Comparison of ENCODE assay signal across 19 cellular contexts in the genomic region with DNA sequence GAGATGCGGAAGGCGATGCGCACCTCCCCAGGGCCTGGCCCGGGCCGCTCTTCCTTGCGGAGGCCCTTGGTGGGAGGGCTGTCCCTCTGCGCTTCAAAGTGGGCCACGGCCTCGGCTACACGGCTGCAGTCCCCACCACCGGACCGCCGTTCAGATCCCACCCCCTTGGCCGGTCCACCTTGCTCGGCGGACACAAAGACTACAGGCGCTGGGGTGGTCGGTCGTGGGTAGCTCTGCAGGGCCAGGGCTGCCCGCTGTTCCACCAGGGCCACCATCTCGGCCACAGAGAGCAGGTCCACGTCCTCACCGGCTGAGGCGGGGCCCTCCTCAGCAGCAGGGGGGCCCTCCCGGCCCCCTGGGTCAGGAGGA. TPM values are rescaled to one million over a fixed set of nuclear protein-coding genes. Genes with fewer than 3 reads are reported as not detected.
DNase-seq lines count a peak whose midpoint lies in the region; ATAC-seq, FAIRE-seq and TF ChIP-seq lines count a peak whose summit lies in the region.
"Had no signal": no experiment of that assay in that cellular context is flagged by ENCODE, and none has a peak within 500 bp of the region (broad histone marks: within the 10 kb centered on the region; RNA-seq: fewer than 3 reads in every experiment).

No MANE protein-coding gene starts in this region.

- DNase-seq in cardiac muscle cell (ENCODE audit: low read depth in 1 of 2, low spot score in 1 of 2), result no peak
- no peak for DNase-seq in left cardiac atrium
- peak; percentile 50 for DNase-seq in H7
- no peak for DNase-seq in H1 (ENCODE audit: low read depth in 1 of 2, low spot score in 2 of 2)
- no peak for DNase-seq in NCI-H82 treated with DMSO at 0.1 percent for 48 hours (lab: John Stamatoyannopoulos, UW; ENCODE audit: unreplicated experiment)
- no peak for DNase-seq in RPMI8226
- DNase-seq: Caco-2; CD8-positive, alpha-beta T cell; DND-41; GDM1 had no signal

- H2AK5ac ChIP-seq in H1 (ENCODE audit: low read depth, low read length), result no peak overlapping the region

- no peak overlapping the region for H4K91ac ChIP-seq in H1 (replicated peaks; ENCODE audit: insufficient read length, low read length)

- H3K56ac ChIP-seq in H1 (replicated peaks; ENCODE audit: insufficient read length, low read depth, low read length), result no peak overlapping the region

- no peak overlapping the region for H3K4ac ChIP-seq in H1 (replicated peaks; ENCODE audit: insufficient read length, low read depth, low read length)

- no peak for TF ChIP-seq RAD21 in H1 (IDR thresholded peaks at IDR 0.05 in 1 of 2, conservative IDR thresholded peaks at IDR 0.05 in 1 of 2; ENCODE audit: low read depth in 2 of 2, low read length in 2 of 2)

- POLR2A ChIA-PET in H1 (lab: Charles Lee; ENCODE audit: partially characterized antibody), result interaction anchor here (0.6 to 20.0 kb wide), 6 partner anchors 9 to 53 kb away, joined by 3 to 284 read pairs (median 4); a partner anchor contains a TSS

- H2BK120ac ChIP-seq in H1 (replicated peaks; ENCODE audit: low read depth, low read length), result no peak overlapping the region

- TF ChIP-seq POLR2A in H1 (IDR thresholded peaks at IDR 0.05; ENCODE audit: control extremely low read depth in 1 of 2, low read depth in 2 of 2, low read length in 2 of 2), result no peak

- peak overlapping the region; percentile 36; the same call in 1 of the 2 replicates for H4K8ac ChIP-seq in H1 (ENCODE audit: extremely low read depth, insufficient read depth, low read length)

- CTCF ChIA-PET in H1 (lab: Charles Lee; ENCODE audit: partially characterized antibody), result interaction anchor here (0.9 to 4.2 kb wide), 5 partner anchors 8 to 19 kb away, joined by 3 to 14 read pairs (median 4); no protein-coding TSS in a partner anchor

- no peak overlapping the region for H3K4me3 ChIP-seq in cardiac muscle cell
- H3K4me3 ChIP-seq in H7 (ENCODE audit: insufficient read depth, low read depth, low read length), result no peak overlapping the region
- no peak overlapping the region for H3K4me3 ChIP-seq in H1 (ENCODE audit: extremely low read depth in 1 of 4, insufficient read depth in 2 of 4, low read depth in 3 of 4, low read length in 4 of 4)

- H3K27ac ChIP-seq in cardiac muscle cell (peak overlapping the region; percentile 19), H1 (ENCODE audit: low read depth, low read length) (no peak overlapping the region)
- H3K27ac ChIP-seq: 22Rv1 had no signal

- TF ChIP-seq CTCF in cardiac muscle cell (IDR thresholded peaks at IDR 0.05; ENCODE audit: low read depth, low read length) (no peak), H1 (IDR thresholded peaks at IDR 0.05; ENCODE audit: control extremely low read depth in 1 of 3, insufficient read depth in 1 of 3, low read depth in 1 of 3, low read length in 3 of 3) (no peak)

- peaks cover 8 to 35% of the 10 kb centered on the region in 2 experiments for H3K79me2 ChIP-seq in H1 (ENCODE audit: control insufficient read depth in 1 of 2, insufficient read depth in 2 of 2, low read length in 2 of 2)

- 95% methylated on average over 21 of the region's 25 CpGs; no CpG with 5 or more reads in 1 of the 2 experiments for WGBS in H1 (ENCODE audit: extremely low coverage in 1 of 2, insufficient coverage in 1 of 2, insufficient read length in 1 of 2, insufficient replicate concordance in 2 of 2, low coverage in 1 of 2, low lambda C conversion rate in 2 of 2, missing lambda C conversion rate in 1 of 2), 2 experiments

- no peak overlapping the region for H2BK15ac ChIP-seq in H1 (ENCODE audit: low read length)

- no peak overlapping the region for H2BK5ac ChIP-seq in H1 (ENCODE audit: low read depth, low read length)

- H3K9me3 ChIP-seq in cardiac muscle cell (ENCODE audit: low read depth) (no peaks in the 10 kb centered on the region), H1 (ENCODE audit: insufficient read depth in 2 of 2, low read depth in 1 of 2, low read length in 1 of 2) (no peaks in the 10 kb centered on the region)
- H3K9me3 ChIP-seq: Caco-2 had no signal

- H3K14ac ChIP-seq in H1 (ENCODE audit: insufficient read length), result no peak overlapping the region

- H3K79me1 ChIP-seq in H1 (ENCODE audit: low read depth, low read length), result peaks cover 8% of the 10 kb centered on the region

- FAIRE-seq in H1 (lab: Jason Lieb, UNC), result no peak
- FAIRE-seq: GM12892, GM19239, H54 had no signal

- no peak overlapping the region for H3K9ac ChIP-seq in H1 (replicated peaks in 1 of 4; ENCODE audit: extremely low read depth in 1 of 4, low read depth in 3 of 4, low read length in 3 of 4)

- H3K36me3 ChIP-seq in cardiac muscle cell, result no peaks in the 10 kb centered on the region
- no peaks in the 10 kb centered on the region for H3K36me3 ChIP-seq in H7 (replicated peaks; ENCODE audit: control insufficient read depth, insufficient read depth, low read length)
- H3K36me3 ChIP-seq in H1 (ENCODE audit: control insufficient read depth in 2 of 4, insufficient read depth in 4 of 4, low read length in 3 of 4), result peaks cover 0 to 19% (median 11%) of the 10 kb centered on the region in 4 experiments; a peak in 6 of 8 replicates

- H3K18ac ChIP-seq in H1 (ENCODE audit: extremely low read depth, low read length), result no peak overlapping the region

- no peak overlapping the region for H3K4me2 ChIP-seq in H1 (ENCODE audit: insufficient read depth in 1 of 2, low read depth in 2 of 2, low read length in 2 of 2)

- peaks cover 8% of the 10 kb centered on the region for H3K23me2 ChIP-seq in H1 (ENCODE audit: low read depth, low read length)

- ATAC-seq in left cardiac atrium, result no peak
- ATAC-seq: CD8-positive, alpha-beta T cell had no signal

- no peak overlapping the region for H2BK12ac ChIP-seq in H1 (ENCODE audit: low read depth, low read length)

- no peak overlapping the region for H2AFZ ChIP-seq in H1 (ENCODE audit: low read length)

- H3K27me3 ChIP-seq in cardiac muscle cell (no peaks in the 10 kb centered on the region), H7 (ENCODE audit: control insufficient read depth, insufficient read depth, low read length) (no peaks in the 10 kb centered on the region), H1 (replicated peaks in 1 of 4; ENCODE audit: control insufficient read depth in 3 of 4, extremely low read depth in 1 of 4, insufficient read depth in 3 of 4, low read length in 3 of 4) (no peaks in the 10 kb centered on the region)

- peaks cover 5% of the 10 kb centered on the region in 2 experiments for H4K20me1 ChIP-seq in H1 (replicated peaks in 1 of 2; ENCODE audit: control insufficient read depth in 1 of 2, insufficient read depth in 2 of 2, low read length in 2 of 2)

- H3K4me1 ChIP-seq in cardiac muscle cell (ENCODE audit: low read depth) (peaks cover 10% of the 10 kb centered on the region), H1 (replicated peaks in 1 of 4; ENCODE audit: control insufficient read depth in 3 of 4, insufficient read depth in 4 of 4, low read length in 3 of 4) (peaks cover 0 to 4% (median 3%) of the 10 kb centered on the region in 4 experiments; a peak in 5 of 7 replicates)

- H3K23ac ChIP-seq in H1 (ENCODE audit: insufficient read length), result no peak overlapping the region

- H2BK20ac ChIP-seq in H1 (ENCODE audit: low read length), result no peak overlapping the region

- intact Hi-C loops in left cardiac atrium (cut with DNase I), result no loop called here

- H4K5ac ChIP-seq in H1 (ENCODE audit: insufficient read length, low read depth, low read length), result no peak overlapping the region

- TF ChIP-seq EP300 in H1 (IDR thresholded peaks at IDR 0.05; ENCODE audit: borderline replicate concordance in 1 of 2, low read depth in 2 of 2, low read length in 2 of 2), result no peak

RNA-seq across cellular contexts. Expression of a gene that starts 18.0 kb away (rescaled TPM):
- total RNA-seq in cardiac muscle cell (34.8 and 48.2 TPM in 2 replicates), left cardiac atrium (10 to 100 TPM in 1 of 2 donors, 1 to 10 TPM in 1; 9.6 to 10.8 TPM)
- polyA plus RNA-seq in cardiac muscle cell (39.3 and 42.5 TPM in 2 replicates), H1 (2011; rRNA removed) (11.2 and 22.1 TPM in 2 replicates)
- 26.3 and 30.0 TPM in 2 replicates for total RNA-seq in H7 (2014; rRNA removed; shearing (Covaris generic))
- total RNA-seq in H1 (2021; fragmentation: NEBNext Ultra II Directional; extraction: Animal tissue kit (Norgen Biotek cat#: 25700)), result 38.9 and 42.3 TPM in 2 replicates
- polyA plus RNA-seq in H1 (2011; cell fraction: cytosol; rRNA removed), result 17.2 TPM
- polyA plus RNA-seq in H1 (2011; cell fraction: nucleus; rRNA removed), result 37.0 TPM
- 12.7 to 20.2 TPM (median 18.5 TPM) in 4 replicates for polyA plus RNA-seq in H1 (2012, experiment 1 of 2)
- polyA plus RNA-seq in H1 (2012, experiment 2 of 2), result 12.9 TPM
- 21.3 TPM for polyA plus RNA-seq in H1 (2013, experiment 1 of 2)
- polyA plus RNA-seq in H1 (2013, experiment 2 of 2), result 21.9 TPM
- 5.4 and 9.2 TPM in 2 replicates for polyA minus RNA-seq in H1 (2011; rRNA and poly(A)+ RNA removed)
- polyA minus RNA-seq in H1 (2011; cell fraction: cytosol; rRNA and poly(A)+ RNA removed), result 15.4 TPM
- polyA minus RNA-seq in H1 (2011; cell fraction: nucleus; rRNA and poly(A)+ RNA removed), result 16.4 TPM

RNA-seq across cellular contexts. Expression of a gene that starts 20.2 kb away (rescaled TPM):
- total RNA-seq in cardiac muscle cell (22.2 and 31.1 TPM in 2 replicates), left cardiac atrium (1 to 10 TPM; 2.9 to 3.2 TPM)
- polyA plus RNA-seq in cardiac muscle cell (12.3 and 14.6 TPM in 2 replicates), H1 (2011; rRNA removed) (35.3 and 49.3 TPM in 2 replicates)
- 26.2 and 30.1 TPM in 2 replicates for total RNA-seq in H7 (2014; rRNA removed; shearing (Covaris generic))
- total RNA-seq in H1 (2021; fragmentation: NEBNext Ultra II Directional; extraction: Animal tissue kit (Norgen Biotek cat#: 25700)), result 25.2 and 27.1 TPM in 2 replicates
- 25.1 TPM for polyA plus RNA-seq in H1 (2011; cell fraction: cytosol; rRNA removed)
- polyA plus RNA-seq in H1 (2011; cell fraction: nucleus; rRNA removed), result 66.5 TPM
- polyA plus RNA-seq in H1 (2012, experiment 1 of 2), result 24.3 to 29.8 TPM (median 24.9 TPM) in 4 replicates
- polyA plus RNA-seq in H1 (2012, experiment 2 of 2), result 36.1 TPM
- polyA plus RNA-seq in H1 (2013, experiment 1 of 2), result 26.5 TPM
- 27.2 TPM for polyA plus RNA-seq in H1 (2013, experiment 2 of 2)
- polyA minus RNA-seq in H1 (2011; rRNA and poly(A)+ RNA removed), result 15.5 and 21.6 TPM in 2 replicates
- 13.3 TPM for polyA minus RNA-seq in H1 (2011; cell fraction: cytosol; rRNA and poly(A)+ RNA removed)
- polyA minus RNA-seq in H1 (2011; cell fraction: nucleus; rRNA and poly(A)+ RNA removed), result 17.3 TPM

RNA-seq across cellular contexts. Expression of a gene that starts 20.6 kb away (rescaled TPM):
- total RNA-seq in cardiac muscle cell (0.11 and 0.33 TPM in 2 replicates), left cardiac atrium (under 1 TPM; 0.21 to 0.24 TPM)
- polyA plus RNA-seq in cardiac muscle cell (0.07 and 0.18 TPM in 2 replicates), H1 (2011; rRNA removed) (0.11 and 0.14 TPM in 2 replicates)
- total RNA-seq in H7 (2014; rRNA removed; shearing (Covaris generic)), result not detected in 2 replicates
- not detected in 2 replicates for total RNA-seq in H1 (2021; fragmentation: NEBNext Ultra II Directional; extraction: Animal tissue kit (Norgen Biotek cat#: 25700))
- 0.06 TPM for polyA plus RNA-seq in H1 (2011; cell fraction: cytosol; rRNA removed)
- 0.09 TPM for polyA plus RNA-seq in H1 (2011; cell fraction: nucleus; rRNA removed)
- 0.07 to 0.09 TPM (median 0.08 TPM) in 3 of 4 replicates, not detected in the other for polyA plus RNA-seq in H1 (2012, experiment 1 of 2)
- not detected for polyA plus RNA-seq in H1 (2012, experiment 2 of 2)
- 0.06 TPM for polyA plus RNA-seq in H1 (2013, experiment 1 of 2)
- polyA plus RNA-seq in H1 (2013, experiment 2 of 2), result 0.07 TPM
- 0.16 TPM in 1 of 2 replicates, not detected in the other for polyA minus RNA-seq in H1 (2011; rRNA and poly(A)+ RNA removed)
- not detected for polyA minus RNA-seq in H1 (2011; cell fraction: cytosol; rRNA and poly(A)+ RNA removed)
- not detected for polyA minus RNA-seq in H1 (2011; cell fraction: nucleus; rRNA and poly(A)+ RNA removed)
- total RNA-seq: A673; Caco-2; CD8-positive, alpha-beta T cell; HT-29 had no signal
- polyA plus RNA-seq: BJ, CD14-positive monocyte, IgD-negative memory B cell had no signal

RNA-seq across cellular contexts. Expression of a gene that starts 20.9 kb away (rescaled TPM):
- total RNA-seq in cardiac muscle cell (258 and 298 TPM in 2 replicates), left cardiac atrium (100 to 1,000 TPM; 251 to 270 TPM)
- polyA plus RNA-seq in cardiac muscle cell (696 and 731 TPM in 2 replicates), H1 (2011; rRNA removed) (493 and 645 TPM in 2 replicates)
- 407 and 467 TPM in 2 replicates for total RNA-seq in H7 (2014; rRNA removed; shearing (Covaris generic))
- 759 and 761 TPM in 2 replicates for total RNA-seq in H1 (2021; fragmentation: NEBNext Ultra II Directional; extraction: Animal tissue kit (Norgen Biotek cat#: 25700))
- polyA plus RNA-seq in H1 (2011; cell fraction: cytosol; rRNA removed), result 908 TPM
- polyA plus RNA-seq in H1 (2011; cell fraction: nucleus; rRNA removed), result 511 TPM
- 587 to 956 TPM (median 875 TPM) in 4 replicates for polyA plus RNA-seq in H1 (2012, experiment 1 of 2)
- 702 TPM for polyA plus RNA-seq in H1 (2012, experiment 2 of 2)
- 2,416 TPM for polyA plus RNA-seq in H1 (2013, experiment 1 of 2)
- 2,457 TPM for polyA plus RNA-seq in H1 (2013, experiment 2 of 2)
- polyA minus RNA-seq in H1 (2011; rRNA and poly(A)+ RNA removed), result 127 and 148 TPM in 2 replicates
- 123 TPM for polyA minus RNA-seq in H1 (2011; cell fraction: cytosol; rRNA and poly(A)+ RNA removed)
- 192 TPM for polyA minus RNA-seq in H1 (2011; cell fraction: nucleus; rRNA and poly(A)+ RNA removed)

RNA-seq across cellular contexts. Expression of a gene that starts 44.7 kb away (rescaled TPM):
- 10.8 and 23.6 TPM in 2 replicates for total RNA-seq in cardiac muscle cell
- polyA plus RNA-seq in cardiac muscle cell, result 12.8 and 14.9 TPM in 2 replicates
- 10 to 100 TPM in 1 of 2 donors, 1 to 10 TPM in 1; 7.2 to 11.0 TPM for total RNA-seq in left cardiac atrium
- total RNA-seq in H7 (2014; rRNA removed; shearing (Covaris generic)), result 0.81 TPM in 1 of 2 replicates, not detected in the other
- 0.54 and 1.3 TPM in 2 replicates for total RNA-seq in H1 (2021; fragmentation: NEBNext Ultra II Directional; extraction: Animal tissue kit (Norgen Biotek cat#: 25700))
- 0.42 and 1.0 TPM in 2 replicates for polyA plus RNA-seq in H1 (2011; rRNA removed)
- polyA plus RNA-seq in H1 (2011; cell fraction: cytosol; rRNA removed), result 1.0 TPM
- polyA plus RNA-seq in H1 (2011; cell fraction: nucleus; rRNA removed), result 4.3 TPM
- 0.80 to 1.7 TPM (median 1.1 TPM) in 4 replicates for polyA plus RNA-seq in H1 (2012, experiment 1 of 2)
- 0.50 TPM for polyA plus RNA-seq in H1 (2012, experiment 2 of 2)
- polyA plus RNA-seq in H1 (2013, experiment 1 of 2), result 0.57 TPM
- polyA plus RNA-seq in H1 (2013, experiment 2 of 2), result 0.74 TPM
- polyA minus RNA-seq in H1 (2011; rRNA and poly(A)+ RNA removed), result 0.46 and 1.5 TPM in 2 replicates
- not detected for polyA minus RNA-seq in H1 (2011; cell fraction: cytosol; rRNA and poly(A)+ RNA removed)
- polyA minus RNA-seq in H1 (2011; cell fraction: nucleus; rRNA and poly(A)+ RNA removed), result 1.9 TPM
- polyA plus RNA-seq: CD14-positive monocyte, IgD-negative memory B cell had no signal
